Comparison of ENCODE assay signal across 11 cellular contexts in the genomic region with DNA sequence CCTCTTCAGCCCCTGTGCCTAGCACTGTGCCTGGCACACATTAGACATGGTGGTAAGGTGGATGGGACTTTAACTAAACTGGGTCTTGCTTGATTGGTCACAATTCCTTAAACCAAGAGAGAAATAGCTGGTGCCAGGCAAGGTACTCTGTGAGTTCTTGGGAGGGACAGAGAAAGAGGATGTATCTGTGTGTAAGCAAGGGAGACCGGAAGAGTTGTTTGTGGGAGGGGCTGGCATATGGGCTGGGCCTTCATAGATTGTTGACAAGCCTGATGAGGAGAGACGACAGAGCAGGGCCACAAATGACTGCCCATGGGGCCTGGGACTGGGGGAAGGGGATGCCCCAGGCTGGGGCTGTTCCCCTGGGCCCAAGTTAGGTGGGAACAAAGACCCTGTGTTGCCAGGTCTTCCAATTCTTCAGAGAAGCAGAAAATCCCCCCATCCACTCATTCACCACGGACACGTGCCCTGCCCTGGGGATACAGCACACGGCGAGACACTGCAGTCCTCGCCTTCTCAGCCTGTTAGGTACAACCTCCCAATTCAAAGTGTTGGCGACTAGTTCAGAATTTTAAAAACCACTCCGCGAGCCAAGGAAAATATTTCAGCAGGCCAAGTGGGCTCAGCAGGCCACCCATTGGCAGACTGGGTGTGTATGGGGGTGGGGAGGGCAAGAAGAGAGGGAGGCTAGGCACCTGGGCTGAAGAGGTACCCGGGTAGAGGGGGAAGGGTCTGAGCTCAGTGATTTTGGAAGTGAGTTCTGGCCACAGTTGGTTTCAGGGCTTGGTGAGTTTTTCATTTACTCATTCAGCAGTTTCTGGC. TPM values are rescaled to one million over a fixed set of nuclear protein-coding genes. Genes with fewer than 3 reads are reported as not detected.
DNase-seq lines count a peak whose midpoint lies in the region; ATAC-seq and TF ChIP-seq lines count a peak whose summit lies in the region.
"Had no signal": no experiment of that assay in that cellular context is flagged by ENCODE, and none has a peak within 500 bp of the region (broad histone marks: within the 10 kb centered on the region; RNA-seq: fewer than 3 reads in every experiment).

No MANE protein-coding gene starts in this region.

- H3K27ac Mint-ChIP-seq in activated CD4-positive, alpha-beta T cell treated with anti-CD3 and anti-CD28 coated beads, Interleukin-2, amount 10 ng/mL, durations not matched to agents 24 days and 14 days: peak overlapping the region; percentile 70
- H3K27ac Mint-ChIP-seq in brain: peak overlapping the region; percentile 78 to 92 (median 87)
- H3K27ac Mint-ChIP-seq in stimulated activated effector memory CD8-positive, alpha-beta T cell treated with anti-CD3 and anti-CD28 coated beads, Interleukin-12 subunit alpha, Interleukin-12 subunit beta, amount 100 ng/mL, for 72 hours: peak overlapping the region; percentile 70

- no peaks in the 10 kb centered on the region for H3K36me3 Mint-ChIP-seq in activated CD4-positive, alpha-beta T cell treated with anti-CD3 and anti-CD28 coated beads, Interleukin-2, amount 10 ng/mL, durations not matched to agents 24 days and 14 days (ENCODE audit: low read depth)
- peaks cover 5% of the 10 kb centered on the region for H3K36me3 Mint-ChIP-seq in brain
- no peaks in the 10 kb centered on the region for H3K36me3 Mint-ChIP-seq in stimulated activated effector memory CD8-positive, alpha-beta T cell treated with anti-CD3 and anti-CD28 coated beads, Interleukin-12 subunit alpha, Interleukin-12 subunit beta, amount 100 ng/mL, for 72 hours

- peak overlapping the region; percentile 21; the same call in 1 of the 2 replicates for H2AFZ ChIP-seq in KMS-11 (ENCODE audit: low read depth)

- peaks cover 4% of the 10 kb centered on the region for H3K4me1 Mint-ChIP-seq in activated CD4-positive, alpha-beta T cell treated with anti-CD3 and anti-CD28 coated beads, Interleukin-2, amount 10 ng/mL, durations not matched to agents 24 days and 14 days
- peaks cover 39% of the 10 kb centered on the region for H3K4me1 Mint-ChIP-seq in brain
- peaks cover 33% of the 10 kb centered on the region for H3K4me1 Mint-ChIP-seq in stimulated activated effector memory CD8-positive, alpha-beta T cell treated with anti-CD3 and anti-CD28 coated beads, Interleukin-12 subunit alpha, Interleukin-12 subunit beta, amount 100 ng/mL, for 72 hours

- no peaks in the 10 kb centered on the region for H3K36me3 ChIP-seq in KMS-11 (ENCODE audit: insufficient read depth)

- H3K9me3 Mint-ChIP-seq in activated CD4-positive, alpha-beta T cell treated with anti-CD3 and anti-CD28 coated beads, Interleukin-2, amount 10 ng/mL, durations not matched to agents 24 days and 14 days: no peaks in the 10 kb centered on the region
- no peaks in the 10 kb centered on the region for H3K9me3 Mint-ChIP-seq in brain
- H3K9me3 Mint-ChIP-seq in stimulated activated effector memory CD8-positive, alpha-beta T cell treated with anti-CD3 and anti-CD28 coated beads, Interleukin-12 subunit alpha, Interleukin-12 subunit beta, amount 100 ng/mL, for 72 hours: no peaks in the 10 kb centered on the region

- H3K9ac ChIP-seq in KMS-11: peak overlapping the region; percentile 43; the same call in 1 of the 2 replicates

- H3K4me2 ChIP-seq in KMS-11: peak overlapping the region; percentile 77

- H3K79me2 ChIP-seq in KMS-11 (ENCODE audit: insufficient read depth, low read depth): no peaks in the 10 kb centered on the region

- H3K4me3 Mint-ChIP-seq in activated CD4-positive, alpha-beta T cell treated with anti-CD3 and anti-CD28 coated beads, Interleukin-2, amount 10 ng/mL, durations not matched to agents 24 days and 14 days: no peak overlapping the region
- peak overlapping the region in 1 of 5 experiments; percentile 41 for H3K4me3 Mint-ChIP-seq in brain
- peak overlapping the region; percentile 19 for H3K4me3 Mint-ChIP-seq in stimulated activated effector memory CD8-positive, alpha-beta T cell treated with anti-CD3 and anti-CD28 coated beads, Interleukin-12 subunit alpha, Interleukin-12 subunit beta, amount 100 ng/mL, for 72 hours

- H3K27me3 ChIP-seq in KMS-11 (ENCODE audit: insufficient read depth, low read depth): no peaks in the 10 kb centered on the region

- H4K20me1 ChIP-seq in KMS-11 (ENCODE audit: insufficient read depth): no peaks in the 10 kb centered on the region

- peak overlapping the region; percentile 83 for H3K27ac ChIP-seq in KMS-11

- peak; percentile 72 for ATAC-seq in stimulated activated effector memory CD8-positive, alpha-beta T cell treated with anti-CD3 and anti-CD28 coated beads, Interleukin-12 subunit alpha, Interleukin-12 subunit beta, amount 100 ng/mL, for 72 hours

- peaks cover 3% of the 10 kb centered on the region for H3K27me3 Mint-ChIP-seq in activated CD4-positive, alpha-beta T cell treated with anti-CD3 and anti-CD28 coated beads, Interleukin-2, amount 10 ng/mL, durations not matched to agents 24 days and 14 days
- H3K27me3 Mint-ChIP-seq in brain: peaks cover 3% of the 10 kb centered on the region

- intact Hi-C loops in activated CD4-positive, alpha-beta T cell treated with anti-CD3 and anti-CD28 coated beads, Interleukin-2, amount 10 ng/mL, durations not matched to agents 24 days and 14 days (cut with micrococcal nuclease): no loop called here

- peak; percentile 79 for DNase-seq in activated CD4-positive, alpha-beta T cell treated with anti-CD3 and anti-CD28 coated beads, Interleukin-2, amount 10 ng/mL, durations not matched to agents 24 days and 14 days
- DNase-seq in activated CD4-positive, alpha-beta T cell treated with anti-CD3 and anti-CD28 coated beads, Interleukin-2, amount 50 U/mL, for 48 hours: no peak
- no peak for DNase-seq in stimulated activated effector memory CD8-positive, alpha-beta T cell treated with anti-CD3 and anti-CD28 coated beads, Interleukin-12 subunit alpha, Interleukin-12 subunit beta, amount 100 ng/mL, for 72 hours (ENCODE audit: low spot score in 2 of 2)
- no peak for DNase-seq in NCI-H69 (lab: John Stamatoyannopoulos, UW)
- DNase-seq in NCI-H146 treated with DMSO at 0.1 percent for 48 hours (lab: John Stamatoyannopoulos, UW; ENCODE audit: unreplicated experiment): no peak
- no peak for DNase-seq in amniotic stem cell (lab: John Stamatoyannopoulos, UW)
- DNase-seq: ACHN, KG1, T1000 had no signal

- no peak overlapping the region for H3K4me3 ChIP-seq in KMS-11 (IDR thresholded peaks at IDR 0.05; ENCODE audit: insufficient read depth, low read depth, low read length)

- H3K4me1 ChIP-seq in KMS-11 (ENCODE audit: low read depth, poor library complexity, severe bottlenecking): peaks cover 36% of the 10 kb centered on the region

- TF ChIP-seq CTCF in KMS-11 (conservative IDR thresholded peaks at IDR 0.05; ENCODE audit: low read depth, low read length) (no peak), brain (conservative IDR thresholded peaks at IDR 0.05) (no peak)

RNA-seq across cellular contexts. Expression of a gene that starts 11.4 kb away (rescaled TPM):
- total RNA-seq in activated CD4-positive, alpha-beta T cell treated with anti-CD3 and anti-CD28 coated beads, Interleukin-2, amount 10 ng/mL, durations not matched to agents 24 days and 14 days: 0.02 and 0.05 TPM in 2 replicates
- 31.8 TPM for polyA plus RNA-seq in brain (ENCODE audit: insufficient read depth, low read depth, low replicate concordance)

RNA-seq across cellular contexts. Expression of a gene that starts 27.8 kb away (rescaled TPM):
- not detected in 2 replicates for total RNA-seq in activated CD4-positive, alpha-beta T cell treated with anti-CD3 and anti-CD28 coated beads, Interleukin-2, amount 10 ng/mL, durations not matched to agents 24 days and 14 days
- 3.1 TPM for polyA plus RNA-seq in brain (ENCODE audit: insufficient read depth, low read depth, low replicate concordance)
